19 cellular contexts compared by ENCODE assay signal in the genomic region with DNA sequence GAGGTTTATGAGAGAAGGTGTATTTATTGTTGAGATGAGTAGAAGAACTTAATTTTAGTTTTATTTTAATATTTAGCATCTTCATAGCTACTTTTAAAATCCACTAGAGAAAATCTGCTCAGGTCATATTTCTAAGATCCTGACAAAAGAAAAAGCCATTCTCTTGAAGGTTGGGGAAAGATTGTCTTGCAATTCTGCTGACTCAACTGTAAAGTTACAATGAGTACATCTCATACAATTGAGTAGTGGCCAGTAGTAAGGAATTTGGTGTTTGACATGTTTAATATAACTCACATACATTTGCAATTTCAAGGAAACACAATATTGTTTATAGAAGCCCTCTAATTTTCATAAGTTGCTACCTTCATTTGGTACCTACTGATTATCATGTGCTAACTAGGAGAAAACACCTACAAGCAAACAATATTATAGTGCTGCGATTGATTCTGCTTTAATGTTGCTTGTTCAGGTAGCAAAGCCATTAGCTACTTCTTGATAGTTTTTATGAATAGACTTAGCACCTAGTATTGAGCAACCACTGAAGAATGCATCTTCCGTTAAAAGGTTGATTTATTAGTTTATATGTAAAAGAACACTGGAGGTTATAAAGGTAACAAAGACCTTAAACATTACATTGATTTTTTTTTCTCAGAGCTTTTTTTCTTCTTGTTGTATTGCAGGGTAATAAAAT.
DNase-seq lines count a peak whose midpoint lies in the region; ATAC-seq, FAIRE-seq and TF ChIP-seq lines count a peak whose summit lies in the region.
"Had no signal": no experiment of that assay in that cellular context is flagged by ENCODE, and none has a peak within 500 bp of the region (broad histone marks: within the 10 kb centered on the region; RNA-seq: fewer than 3 reads in every experiment).

No MANE protein-coding gene starts in this region.

- H3K9me3 ChIP-seq in HepG2 (ENCODE audit: low read length) (no peaks in the 10 kb centered on the region), right lobe of liver (no peaks in the 10 kb centered on the region)
- H3K9me3 ChIP-seq: BLaER1 had no signal

- BruUV-seq in HepG2 (replicated peaks; lab: Mats Ljungman, UMichigan), result no TSS peak

- WGBS in HepG2 (ENCODE audit: low lambda C conversion rate), result 43% methylated on average over 2 of the region's 2 CpGs
- WGBS in right lobe of liver (ENCODE audit: insufficient coverage, low coverage, low lambda C conversion rate, missing lambda C conversion rate), result 58% methylated on average over 2 of the region's 2 CpGs

- H3K36me3 ChIP-seq in HepG2 (replicated peaks in 1 of 2; ENCODE audit: control insufficient read depth in 1 of 2, insufficient read depth in 2 of 2, low read length in 2 of 2) (no peaks in the 10 kb centered on the region), right lobe of liver (no peaks in the 10 kb centered on the region)
- H3K36me3 ChIP-seq: BLaER1 had no signal

- TF ChIP-seq CTCF in HepG2 (CRISPR knock-in tag; IDR thresholded peaks at IDR 0.05) (no peak), right lobe of liver (IDR thresholded peaks at IDR 0.05) (no peak)

- TF ChIP-seq EP300 in HepG2 (IDR thresholded peaks at IDR 0.05; ENCODE audit: low read depth in 2 of 2, low read length in 2 of 2) (no peak), HepG2 (CRISPR knock-in tag; IDR thresholded peaks at IDR 0.05; ENCODE audit: borderline replicate concordance) (no peak)

- in situ Hi-C loops in HepG2 (cut with HindIII; ENCODE audit: extremely low pct_ligation_motif_present, low pct_unique_long_range_greater_than_20kb), result no loop called here

- H3K27ac ChIP-seq in HepG2 (ENCODE audit: extremely low read length, insufficient read depth, low read length), result no peak overlapping the region
- no peak overlapping the region for H3K27ac ChIP-seq in right lobe of liver
- H3K27ac ChIP-seq: 22Rv1, BLaER1, GM23248 had no signal

- H3K27me3 ChIP-seq in HepG2 (ENCODE audit: control insufficient read depth in 1 of 2, insufficient read depth in 2 of 2, low read length in 2 of 2) (no peaks in the 10 kb centered on the region), right lobe of liver (no peaks in the 10 kb centered on the region)
- H3K27me3 ChIP-seq: BLaER1 had no signal

- H2AFZ ChIP-seq in HepG2 (ENCODE audit: low read length), result no peak overlapping the region
- H2AFZ ChIP-seq: GM23248 had no signal

- ATAC-seq in HepG2 (no peak), right lobe of liver (no peak), HG03097 (IDR thresholded peaks at IDR 0.05; ENCODE audit: low FRiP score, unreplicated experiment) (no peak)
- ATAC-seq: CD8-positive, alpha-beta T cell; GM12878; HCT116 had no signal

- H3K4me2 ChIP-seq in HepG2 (ENCODE audit: low read depth, low read length), result no peak overlapping the region
- H3K4me2 ChIP-seq: BLaER1 had no signal

- no peak overlapping the region for H3K9ac ChIP-seq in HepG2 (ENCODE audit: insufficient read depth, low read depth, low read length)
- H3K9ac ChIP-seq: BLaER1, GM23248 had no signal

- TF ChIP-seq RAD21 in HepG2 (CRISPR knock-in tag; IDR thresholded peaks at IDR 0.05), result no peak

- CTCF ChIA-PET in HepG2 (lab: Yijun Ruan, JAX; ENCODE audit: low intra/inter-chr PET ratio, low total read pairs), result no interaction called here

- intact Hi-C loops in HepG2 (cut with micrococcal nuclease; ENCODE audit: unreplicated experiment) (no loop called here), right lobe of liver (cut with DNase I) (no loop called here)

- DNase-seq in HepG2 (ENCODE audit: low spot score) (no peak), right lobe of liver (no peak), renal cortical epithelial cell (ENCODE audit: low read depth) (peak; percentile 71), retina (no peak)
- DNase-seq in stimulated activated CD4-positive, alpha-beta T cell treated with anti-CD3 and anti-CD28 coated beads, Interleukin-4, amount 100 ng/mL, for 24 hours, result no peak
- DNase-seq: Calu3; CD8-positive, alpha-beta T cell; DMS53; DND-41; EL; GM23248; H7; HFFc6 had no signal

- TF ChIP-seq POLR2A in HepG2 (IDR thresholded peaks at IDR 0.05; ENCODE audit: insufficient read depth in 1 of 2, low read depth in 2 of 2, low read length in 2 of 2) (no peak), right lobe of liver (IDR thresholded peaks at IDR 0.05) (no peak)

- H3K4me3 ChIP-seq in HepG2 (replicated peaks in 1 of 3; ENCODE audit: insufficient read depth in 1 of 3, low read depth in 2 of 3, low read length in 3 of 3) (no peak overlapping the region), right lobe of liver (no peak overlapping the region)
- H3K4me3 ChIP-seq: BLaER1, GM12878, GM23248 had no signal

- FAIRE-seq in HepG2 (lab: Jason Lieb, UNC) (no peak), colon (lab: Jason Lieb, UNC) (peak; percentile 21)
- FAIRE-seq: GM12878 had no signal

- H3K4me1 ChIP-seq in HepG2 (ENCODE audit: insufficient read depth, low read length), result no peaks in the 10 kb centered on the region
- H3K4me1 ChIP-seq in right lobe of liver, result no peaks in the 10 kb centered on the region
- H3K4me1 ChIP-seq: BLaER1 had no signal

- POLR2A ChIA-PET in HepG2 (lab: Yijun Ruan, JAX), result no interaction called here

- no peaks in the 10 kb centered on the region for H3K79me2 ChIP-seq in HepG2 (ENCODE audit: insufficient read depth, low read length)

- H4K20me1 ChIP-seq in HepG2 (ENCODE audit: insufficient read depth, low read length), result no peaks in the 10 kb centered on the region
- H4K20me1 ChIP-seq: BLaER1 had no signal

TF ChIP-seq in HepG2, 621 proteins besides CTCF, POLR2A, EP300 and RAD21:
- TF ChIP-seq PHB2 (IDR thresholded peaks at IDR 0.05; ENCODE audit: partially characterized antibody) (no peak), SOX6 (IDR thresholded peaks at IDR 0.05) (no peak), SOX6 (CRISPR knock-in tag; IDR thresholded peaks at IDR 0.05) (no peak), MAFF (IDR thresholded peaks at IDR 0.05; ENCODE audit: low read depth, low read length) (peak; percentile 91), ZBTB20 (CRISPR knock-in tag; IDR thresholded peaks at IDR 0.05; ENCODE audit: borderline replicate concordance, low read depth) (no peak), ZZZ3 (CRISPR knock-in tag; IDR thresholded peaks at IDR 0.05; ENCODE audit: borderline replicate concordance) (no peak), MAFK (conservative IDR thresholded peaks at IDR 0.05 in 1 of 2, IDR thresholded peaks at IDR 0.05 in 1 of 2; ENCODE audit: low read length in 2 of 2) (peak; percentile 91 to 95), ZFAT (CRISPR knock-in tag; conservative IDR thresholded peaks at IDR 0.05) (no peak), ZNF331 (CRISPR knock-in tag; IDR thresholded peaks at IDR 0.05) (no peak)
